Comparison of ENCODE assay signal across 17 cellular contexts in the genomic region with DNA sequence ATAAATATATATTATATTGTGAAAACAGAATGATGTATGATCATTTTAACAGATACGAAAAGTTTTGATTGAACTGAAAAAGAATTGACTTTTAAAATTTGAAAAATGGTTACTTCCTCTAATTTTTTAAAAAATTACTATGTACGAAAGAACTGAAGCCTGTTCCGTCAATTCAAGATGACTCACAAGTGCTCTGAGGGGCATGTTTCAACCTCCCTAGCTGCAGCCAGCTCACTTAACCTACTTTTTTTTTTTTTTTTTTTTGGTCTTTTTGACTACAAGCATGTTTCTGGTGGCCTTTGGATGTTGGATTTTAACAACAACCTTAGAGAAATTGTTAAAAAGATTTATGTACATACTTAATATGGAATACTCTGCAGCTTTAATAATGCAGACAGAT.
"Had no signal": no experiment of that assay in that cellular context is flagged by ENCODE, and none has a peak within 500 bp of the region (broad histone marks: within the 10 kb centered on the region; RNA-seq: fewer than 3 reads in every experiment).

No MANE protein-coding gene starts in this region.

- H3K4me3 ChIP-seq: breast epithelium, dorsolateral prefrontal cortex, left lung, tibial artery, uterus had no signal

- H3K27ac Mint-ChIP-seq: activated CD8-positive, alpha-beta T cell treated with anti-CD3 and anti-CD28 coated beads for 36 hours; activated naive CD8-positive, alpha-beta T cell; naive thymus-derived CD8-positive, alpha-beta T cell; stimulated activated memory B cell treated with anti-CD40 and anti-IgM and Interleukin-4, amounts not matched to agents 10 μg/mL and 1 μg/mL and 100 μg/mL, for 72 hours; WTC11 had no signal

- H3K4me1 Mint-ChIP-seq: naive thymus-derived CD8-positive, alpha-beta T cell; stimulated activated memory B cell treated with anti-CD40 and anti-IgM and Interleukin-4, amounts not matched to agents 10 μg/mL and 1 μg/mL and 100 μg/mL, for 72 hours; WTC11 had no signal

- H3K27me3 Mint-ChIP-seq: activated CD8-positive, alpha-beta T cell treated with anti-CD3 and anti-CD28 coated beads for 36 hours; activated naive CD8-positive, alpha-beta T cell; naive thymus-derived CD8-positive, alpha-beta T cell; stimulated activated memory B cell treated with anti-CD40 and anti-IgM and Interleukin-4, amounts not matched to agents 10 μg/mL and 1 μg/mL and 100 μg/mL, for 72 hours had no signal

- H3K9me3 Mint-ChIP-seq: activated CD8-positive, alpha-beta T cell treated with anti-CD3 and anti-CD28 coated beads for 36 hours had no signal

- DNase-seq: activated CD4-positive, alpha-beta T cell treated with anti-CD3 and anti-CD28 coated beads for 48 hours; activated CD8-positive, alpha-beta T cell treated with anti-CD3 and anti-CD28 coated beads for 36 hours; activated gamma-delta T cell treated with Interleukin-2 at 50 U/mL for 16 hours; activated T-cell treated with anti-CD3 and anti-CD28 coated beads, Interleukin-2, amount 50 U/mL, for 4 hours; amygdala; dorsolateral prefrontal cortex; left lung; naive thymus-derived CD8-positive, alpha-beta T cell; stimulated activated CD4-positive, alpha-beta T cell treated with anti-CD3 and anti-CD28 coated beads, Interleukin-2, amount 100 ng/mL, for 48 hours; T-helper 2 cell; tibial artery; uterus had no signal

- H3K36me3 Mint-ChIP-seq: activated naive CD8-positive, alpha-beta T cell; naive thymus-derived CD8-positive, alpha-beta T cell; stimulated activated memory B cell treated with anti-CD40 and anti-IgM and Interleukin-4, amounts not matched to agents 10 μg/mL and 1 μg/mL and 100 μg/mL, for 72 hours had no signal

- H3K4me3 Mint-ChIP-seq: activated CD8-positive, alpha-beta T cell treated with anti-CD3 and anti-CD28 coated beads for 36 hours; activated naive CD8-positive, alpha-beta T cell; activated T-cell treated with anti-CD3 and anti-CD28 coated beads, Interleukin-2, amount 50 U/mL, for 4 hours; naive thymus-derived CD8-positive, alpha-beta T cell; stimulated activated memory B cell treated with anti-CD40 and anti-IgM and Interleukin-4, amounts not matched to agents 10 μg/mL and 1 μg/mL and 100 μg/mL, for 72 hours; WTC11 had no signal

- ATAC-seq: activated CD8-positive, alpha-beta T cell treated with anti-CD3 and anti-CD28 coated beads for 36 hours; activated T-cell treated with anti-CD3 and anti-CD28 coated beads, Interleukin-2, amount 50 U/mL, for 4 hours; esophagus mucosa; left lung; naive thymus-derived CD8-positive, alpha-beta T cell; stimulated activated memory B cell treated with anti-CD40 and anti-IgM and Interleukin-4, amounts not matched to agents 10 μg/mL and 1 μg/mL and 100 μg/mL, for 72 hours; WTC11 had no signal
